ENCODE assay signal across 13 cellular contexts in the genomic region with DNA sequence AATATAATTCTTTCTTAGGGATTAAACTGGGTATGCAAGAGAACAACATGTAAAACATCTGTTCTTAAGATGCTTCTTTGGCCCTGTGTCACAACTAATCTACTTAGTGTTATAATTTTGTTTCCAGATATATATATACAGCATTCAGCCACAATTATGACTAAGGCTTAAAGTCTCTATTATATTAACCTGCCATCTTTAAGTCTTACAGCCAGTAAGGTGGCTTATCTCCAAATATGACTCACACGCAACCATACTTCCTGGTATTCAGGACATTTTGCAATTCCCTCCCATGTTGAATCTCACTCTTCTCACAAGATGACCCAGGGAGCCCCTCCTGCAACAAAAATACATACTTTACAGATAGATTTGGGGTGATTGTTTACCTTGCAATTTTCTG. TPM values are rescaled to one million over a fixed set of nuclear protein-coding genes. Genes with fewer than 3 reads are reported as not detected.
DNase-seq lines count a peak whose midpoint lies in the region; ATAC-seq and TF ChIP-seq lines count a peak whose summit lies in the region.
"Had no signal": no experiment of that assay in that cellular context is flagged by ENCODE, and none has a peak within 500 bp of the region (broad histone marks: within the 10 kb centered on the region; RNA-seq: fewer than 3 reads in every experiment).

No MANE protein-coding gene starts in this region.

- no peaks in the 10 kb centered on the region for H3K4me1 ChIP-seq in thyroid gland

- H3K9me3 ChIP-seq in thyroid gland, result no peaks in the 10 kb centered on the region

- H3K27me3 ChIP-seq in thyroid gland, result peaks cover 3% of the 10 kb centered on the region

- intact Hi-C loops in thyroid gland (cut with DNase I), result no loop called here

- no peak for ATAC-seq in GM21447 (IDR thresholded peaks at IDR 0.05; ENCODE audit: unreplicated experiment)
- ATAC-seq: naive thymus-derived CD4-positive, alpha-beta T cell; T-helper 17 cell had no signal

- in situ Hi-C loops in astrocyte of the spinal cord (cut with HindIII; ENCODE audit: low sequenced_read_pairs), result no loop called here

- no peak overlapping the region for H3K4me3 ChIP-seq in astrocyte of the spinal cord (ENCODE audit: low read depth, low read length)
- no peak overlapping the region for H3K4me3 ChIP-seq in thyroid gland (replicated peaks in 1 of 3)

- H3K36me3 ChIP-seq in thyroid gland, result no peaks in the 10 kb centered on the region

- TF ChIP-seq CTCF in astrocyte of the spinal cord (IDR thresholded peaks at IDR 0.05; ENCODE audit: low read depth, low read length), result no peak
- no peak for TF ChIP-seq CTCF in thyroid gland (IDR thresholded peaks at IDR 0.05)

- TF ChIP-seq POLR2A in thyroid gland (IDR thresholded peaks at IDR 0.05), result no peak

- no peak overlapping the region for H3K27ac ChIP-seq in thyroid gland

- DNase-seq in Daoy (ENCODE audit: low read depth), result peak; percentile 40
- peak; percentile 84 for DNase-seq in MV-4-11 (lab: John Stamatoyannopoulos, UW)
- DNase-seq in astrocyte of the spinal cord (ENCODE audit: low read depth, low spot score), result peak; percentile 69
- DNase-seq in lung microvascular endothelial cell (ENCODE audit: low read depth in 2 of 2), result peak; percentile 15 to 75
- DNase-seq in stimulated activated naive CD4-positive, alpha-beta T cell treated with Interleukin-2 at 50 U/mL for 16 hours (lab: John Stamatoyannopoulos, UW), result no peak
- no peak for DNase-seq in activated CD4-positive, CD25-positive, alpha-beta regulatory T cell treated with anti-CD3 and anti-CD28 coated beads, Interleukin-2, amount 50 U/mL, for 72 hours
- DNase-seq in thyroid gland, result no peak
- DNase-seq: activated naive CD8-positive, alpha-beta T cell treated with anti-CD3 and anti-CD28 coated beads for 36 hours; naive thymus-derived CD4-positive, alpha-beta T cell; NCI-H1436; NCI-H526; T-helper 17 cell had no signal

- WGBS in thyroid gland, 2 donors, result 87 to 89% methylated on average over 1 of the region's 1 CpG

RNA-seq across cellular contexts. Expression of a gene that starts 6.6 kb away (rescaled TPM):
- 4.7 and 5.9 TPM in 2 replicates for total RNA-seq in Daoy (2014; rRNA removed; shearing (Covaris generic))
- total RNA-seq in lung microvascular endothelial cell (1.5 and 2.4 TPM in 2 replicates), thyroid gland (1 to 10 TPM in 2 of 4 donors, under 1 TPM in 2; 0.54 to 1.2 (median 1.00) TPM)

Comparison
In these comparisons a context has a peak if more than half of its experiments do, and no peak if none do; other contexts are left out.
1. DNase-seq: peak in Daoy (single experiment), MV-4-11 (single experiment), astrocyte of the spinal cord (single experiment) and lung microvascular endothelial cell (2 of 2); none in stimulated activated naive CD4-positive, alpha-beta T cell treated with Interleukin-2 at 50 U/mL for 16 hours (single experiment), activated CD4-positive, CD25-positive, alpha-beta regulatory T cell treated with anti-CD3 and anti-CD28 coated beads, Interleukin-2, amount 50 U/mL, for 72 hours (single experiment) and thyroid gland (0 of 2).